ENCODE assay signal across 18 cellular contexts in genomic region chr1:12144969-12145368, GRCh38. TPM values are rescaled to one million over a fixed set of nuclear protein-coding genes. Genes with fewer than 3 reads are reported as not detected.
DNase-seq lines count a peak whose midpoint lies in the region; ATAC-seq and TF ChIP-seq lines count a peak whose summit lies in the region.
"Had no signal": no experiment of that assay in that cellular context is flagged by ENCODE, and none has a peak within 500 bp of the region (broad histone marks: within the 10 kb centered on the region; RNA-seq: fewer than 3 reads in every experiment).

No MANE protein-coding gene starts in this region.

- no peak overlapping the region for H3K27ac ChIP-seq in HEK293 (ENCODE audit: extremely low read depth, low read depth, low read length)
- H3K27ac ChIP-seq in hepatocyte: peak overlapping the region; percentile 88
- H3K27ac ChIP-seq: epithelial cell of prostate, WERI-Rb-1 had no signal

- no peaks in the 10 kb centered on the region for H3K27me3 Mint-ChIP-seq in activated T-cell treated with anti-CD3 and anti-CD28 coated beads, Interleukin-2, amount 50 U/mL, for 24 hours
- H3K27me3 Mint-ChIP-seq in activated T-cell treated with anti-CD3 and anti-CD28 coated beads, Interleukin-2, amount 50 U/mL, for 4 hours (ENCODE audit: low read depth): no peaks in the 10 kb centered on the region

- no peak for TF ChIP-seq CTCF in HEK293 (tag by site-specific recombination; IDR thresholded peaks at IDR 0.05)
- no peak for TF ChIP-seq CTCF in hepatocyte (IDR thresholded peaks at IDR 0.05; ENCODE audit: poor library complexity)

- peaks cover 23% of the 10 kb centered on the region for H3K36me3 Mint-ChIP-seq in activated T-cell treated with anti-CD3 and anti-CD28 coated beads, Interleukin-2, amount 50 U/mL, for 24 hours (ENCODE audit: low read depth)
- H3K36me3 Mint-ChIP-seq in activated T-cell treated with anti-CD3 and anti-CD28 coated beads, Interleukin-2, amount 50 U/mL, for 4 hours (ENCODE audit: insufficient read depth): no peaks in the 10 kb centered on the region
- H3K36me3 Mint-ChIP-seq in stimulated activated effector memory CD8-positive, alpha-beta T cell treated with anti-CD3 and anti-CD28 coated beads, Interleukin-12 subunit alpha, Interleukin-12 subunit beta, amount 100 ng/mL, for 72 hours: peaks cover 25% of the 10 kb centered on the region

- no peaks in the 10 kb centered on the region for H3K36me3 ChIP-seq in HEK293 (ENCODE audit: control insufficient read depth in 2 of 2, insufficient read depth in 1 of 2, low read length in 2 of 2)
- no peaks in the 10 kb centered on the region for H3K36me3 ChIP-seq in hepatocyte (replicated peaks; ENCODE audit: insufficient read depth, low read depth)
- H3K36me3 ChIP-seq: ascending aorta, WERI-Rb-1 had no signal

- DNase-seq in activated T-cell treated with anti-CD3 and anti-CD28 coated beads, Interleukin-2, amount 50 U/mL, for 24 hours: no peak
- no peak for DNase-seq in activated T-cell treated with anti-CD3 and anti-CD28 coated beads, Interleukin-2, amount 50 U/mL, for 4 hours
- DNase-seq in hepatocyte (ENCODE audit: low spot score): no peak
- no peak for DNase-seq in stimulated activated effector memory CD8-positive, alpha-beta T cell treated with anti-CD3 and anti-CD28 coated beads, Interleukin-12 subunit alpha, Interleukin-12 subunit beta, amount 100 ng/mL, for 72 hours (ENCODE audit: low spot score in 2 of 2)
- no peak for DNase-seq in AG08396 (ENCODE audit: low spot score)
- DNase-seq in COLO829 (ENCODE audit: low spot score): no peak
- DNase-seq in EL: no peak
- DNase-seq: ACHN; glutamatergic neuron; NCI-H69; PC-3; stimulated activated CD4-positive, alpha-beta T cell treated with anti-CD3 and anti-CD28 coated beads, Interleukin-12 subunit alpha, Interleukin-12 subunit beta, amount 100 ng/mL, for 4 hours; substantia nigra; WERI-Rb-1 had no signal

- ATAC-seq in activated T-cell treated with anti-CD3 and anti-CD28 coated beads, Interleukin-2, amount 50 U/mL, for 4 hours: no peak
- no peak for ATAC-seq in stimulated activated effector memory CD8-positive, alpha-beta T cell treated with anti-CD3 and anti-CD28 coated beads, Interleukin-12 subunit alpha, Interleukin-12 subunit beta, amount 100 ng/mL, for 72 hours
- ATAC-seq: PC-3 had no signal

- H3K9me3 Mint-ChIP-seq in activated T-cell treated with anti-CD3 and anti-CD28 coated beads, Interleukin-2, amount 50 U/mL, for 24 hours: peaks cover 9% of the 10 kb centered on the region
- peaks cover 4% of the 10 kb centered on the region for H3K9me3 Mint-ChIP-seq in activated T-cell treated with anti-CD3 and anti-CD28 coated beads, Interleukin-2, amount 50 U/mL, for 4 hours
- H3K9me3 Mint-ChIP-seq in stimulated activated effector memory CD8-positive, alpha-beta T cell treated with anti-CD3 and anti-CD28 coated beads, Interleukin-12 subunit alpha, Interleukin-12 subunit beta, amount 100 ng/mL, for 72 hours: peaks cover 2% of the 10 kb centered on the region

- no peak overlapping the region for H2AFZ ChIP-seq in hepatocyte

- H3K4me3 ChIP-seq in HEK293 (ENCODE audit: low read depth, low read length): no peak overlapping the region
- H3K4me3 ChIP-seq in hepatocyte: no peak overlapping the region
- H3K4me3 ChIP-seq: ascending aorta, coronary artery had no signal

- CTCF ChIA-PET in HEK293 (lab: Yijun Ruan, JAX): interaction anchor here (0.6 kb wide), 1 partner anchor 12 kb away, joined by 3 read pairs; no protein-coding TSS in a partner anchor

- H3K4me1 Mint-ChIP-seq in activated T-cell treated with anti-CD3 and anti-CD28 coated beads, Interleukin-2, amount 50 U/mL, for 24 hours (ENCODE audit: low read depth): peaks cover 65% of the 10 kb centered on the region
- peaks cover 62% of the 10 kb centered on the region for H3K4me1 Mint-ChIP-seq in activated T-cell treated with anti-CD3 and anti-CD28 coated beads, Interleukin-2, amount 50 U/mL, for 4 hours (ENCODE audit: low read depth)
- H3K4me1 Mint-ChIP-seq in stimulated activated effector memory CD8-positive, alpha-beta T cell treated with anti-CD3 and anti-CD28 coated beads, Interleukin-12 subunit alpha, Interleukin-12 subunit beta, amount 100 ng/mL, for 72 hours: peaks cover 62% of the 10 kb centered on the region

- WGBS in hepatocyte (ENCODE audit: low lambda C conversion rate, missing lambda C conversion rate): 91% methylated on average over 4 of the region's 4 CpGs

- no peaks in the 10 kb centered on the region for H3K9me3 ChIP-seq in HEK293 (ENCODE audit: control insufficient read depth, insufficient read depth, low read depth, low read length)
- H3K9me3 ChIP-seq in hepatocyte (ENCODE audit: low read depth): no peaks in the 10 kb centered on the region

- H3K9me2 ChIP-seq in hepatocyte (replicated peaks; ENCODE audit: insufficient read depth): no peaks in the 10 kb centered on the region

- no peaks in the 10 kb centered on the region for H3K79me2 ChIP-seq in hepatocyte

- H3K27ac Mint-ChIP-seq in activated T-cell treated with anti-CD3 and anti-CD28 coated beads, Interleukin-2, amount 50 U/mL, for 24 hours: peak overlapping the region; percentile 11
- peak overlapping the region; percentile 69 for H3K27ac Mint-ChIP-seq in stimulated activated effector memory CD8-positive, alpha-beta T cell treated with anti-CD3 and anti-CD28 coated beads, Interleukin-12 subunit alpha, Interleukin-12 subunit beta, amount 100 ng/mL, for 72 hours

- no peak overlapping the region for H3K4me3 Mint-ChIP-seq in activated T-cell treated with anti-CD3 and anti-CD28 coated beads, Interleukin-2, amount 50 U/mL, for 24 hours
- H3K4me3 Mint-ChIP-seq in activated T-cell treated with anti-CD3 and anti-CD28 coated beads, Interleukin-2, amount 50 U/mL, for 4 hours: no peak overlapping the region
- no peak overlapping the region for H3K4me3 Mint-ChIP-seq in stimulated activated effector memory CD8-positive, alpha-beta T cell treated with anti-CD3 and anti-CD28 coated beads, Interleukin-12 subunit alpha, Interleukin-12 subunit beta, amount 100 ng/mL, for 72 hours

- no peaks in the 10 kb centered on the region for H4K20me1 ChIP-seq in hepatocyte (ENCODE audit: insufficient read depth, poor library complexity, severe bottlenecking)

- POLR2A ChIA-PET in HEK293 (lab: Yijun Ruan, JAX): no interaction called here

- no peak overlapping the region for H3K4me2 ChIP-seq in hepatocyte

- H3K4me1 ChIP-seq in HEK293 (ENCODE audit: control insufficient read depth, insufficient read depth, low read length) (peaks cover 6% of the 10 kb centered on the region; the same call in 1 of the 2 replicates), hepatocyte (ENCODE audit: insufficient read depth) (peaks cover 31% of the 10 kb centered on the region)
- H3K4me1 ChIP-seq: ascending aorta had no signal

- H3K27me3 ChIP-seq in hepatocyte: no peaks in the 10 kb centered on the region
- H3K27me3 ChIP-seq: ascending aorta had no signal

TF ChIP-seq in HEK293, 187 proteins besides CTCF, POLR2A, EP300 and RAD21:
- TF ChIP-seq ZNF449 (tag by site-specific recombination; IDR thresholded peaks at IDR 0.05): 0 out of 2 replicates have a peak, but pooled peaks have one; percentile 23
- TF ChIP-seq ZFHX2 (tag by site-specific recombination; conservative IDR thresholded peaks at IDR 0.05): peak; percentile 59
- no peak for TF ChIP-seq ZNF19 (tag by site-specific recombination; IDR thresholded peaks at IDR 0.05; ENCODE audit: low read depth)
- peak; percentile 37; the same call in 1 of the 2 replicates for TF ChIP-seq EGR2 (tag by site-specific recombination; IDR thresholded peaks at IDR 0.05; ENCODE audit: low read depth)
- TF ChIP-seq SP2 (tag by site-specific recombination; IDR thresholded peaks at IDR 0.05): no peak
- TF ChIP-seq GLIS1 (tag by site-specific recombination; IDR thresholded peaks at IDR 0.05): peak; percentile 33; the same call in 1 of the 2 replicates
- TF ChIP-seq ZFP37 (tag by site-specific recombination; IDR thresholded peaks at IDR 0.05): no peak

RNA-seq across cellular contexts. Expression of gene TNFRSF1B, which starts 21.8 kb away (rescaled TPM):
- 100 to 1,000 TPM; 218 to 255 (median 229) TPM for total RNA-seq in activated T-cell treated with anti-CD3 and anti-CD28 coated beads, Interleukin-2, amount 50 U/mL, for 4 hours
- 4.1 and 13.4 TPM in 2 replicates for total RNA-seq in hepatocyte
- 3.0 and 4.3 TPM in 2 replicates for polyA plus RNA-seq in hepatocyte

Comparison
In these comparisons a context has a peak if more than half of its experiments do, and no peak if none do; other contexts are left out.
1. RNA of gene TNFRSF1B, which starts 21.8 kb away (total RNA-seq): 218 to 255 TPM in activated T-cell treated with anti-CD3 and anti-CD28 coated beads, Interleukin-2, amount 50 U/mL, for 4 hours; 4.1 to 13.4 TPM in hepatocyte; every median in the first group is over 10 times any median in the second.